Comparison of ENCODE assay signal across 1 cellular context in genomic region chr19:4376991-4377781, GRCh38.
TF ChIP-seq lines count a peak whose summit lies in the region.

No MANE protein-coding gene starts in this region.

TF ChIP-seq in GM23338, 12 proteins besides CTCF, POLR2A, EP300 and RAD21 (continued from another document):
- no peak for TF ChIP-seq EZH2phosphoT487 (IDR thresholded peaks at IDR 0.05; ENCODE audit: unreplicated experiment)
- TF ChIP-seq JUNB (IDR thresholded peaks at IDR 0.05; ENCODE audit: unreplicated experiment): no peak
- no peak for TF ChIP-seq POLR2AphosphoS5 (IDR thresholded peaks at IDR 0.05; ENCODE audit: low read depth)
- TF ChIP-seq ZNF114 (CRISPR knock-in tag; IDR thresholded peaks at IDR 0.05): no peak
- TF ChIP-seq CREB1 (CRISPR knock-in tag; IDR thresholded peaks at IDR 0.05; ENCODE audit: low read depth): no peak
- TF ChIP-seq STAT1 (IDR thresholded peaks at IDR 0.05; ENCODE audit: unreplicated experiment): no peak
- TF ChIP-seq ZNF462 (CRISPR knock-in tag; IDR thresholded peaks at IDR 0.05): no peak
TF ChIP-seq in GM23338: peak in this region for 0.
